25 cellular contexts compared by ENCODE assay signal in the genomic region with DNA sequence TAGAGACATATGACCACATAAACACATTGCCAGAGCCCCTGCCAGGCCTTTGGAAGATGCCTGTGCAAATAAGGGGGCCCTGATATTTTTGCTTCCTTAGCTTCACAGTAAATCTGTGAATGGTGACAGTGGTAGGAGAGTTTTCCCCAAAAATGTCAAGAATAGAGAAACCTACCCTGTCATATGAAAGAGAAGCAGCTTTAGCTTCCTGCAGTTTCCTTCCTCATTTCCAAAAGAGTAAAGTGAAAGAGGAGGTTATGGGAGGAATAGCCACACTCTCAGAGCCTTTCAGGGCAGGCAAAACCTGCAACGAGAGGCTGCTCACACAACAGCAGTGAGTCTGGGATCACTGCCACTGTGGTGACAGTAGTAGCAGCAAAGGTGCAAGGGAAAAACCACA. TPM values are rescaled to one million over a fixed set of nuclear protein-coding genes. Genes with fewer than 3 reads are reported as not detected.
"Had no signal": no experiment of that assay in that cellular context is flagged by ENCODE, and none has a peak within 500 bp of the region (broad histone marks: within the 10 kb centered on the region; RNA-seq: fewer than 3 reads in every experiment).

No MANE protein-coding gene starts in this region.

- FAIRE-seq: astrocyte, TTC549 had no signal

- H3K9me3 ChIP-seq: SJSA1 had no signal

- H3K4me3 ChIP-seq: MG63, PC-9, SJSA1 had no signal

- DNase-seq: activated CD4-positive, alpha-beta memory T cell treated with anti-CD3 and anti-CD28 coated beads for 36 hours; activated CD4-positive, alpha-beta T cell treated with anti-CD3 and anti-CD28 coated beads, Interleukin-2, amount 10 ng/mL, durations not matched to agents 7 days and 5 days; activated CD4-positive, CD25-positive, alpha-beta regulatory T cell; activated CD8-positive, alpha-beta memory T cell treated with anti-CD3 and anti-CD28 coated beads for 24 hours; activated effector memory CD4-positive, alpha-beta T cell treated with anti-CD3 and anti-CD28 coated beads, Interleukin-2, amount 50 U/mL, for 16 hours; activated naive CD4-positive, alpha-beta T cell treated with Interleukin-2 at 50 U/mL for 16 hours; activated T-cell treated with anti-CD3 and anti-CD28 coated beads, Interleukin-2, amount 50 U/mL, for 4 hours; amygdala; MG63; NCI-H1092 treated with DMSO at 0.1 percent for 48 hours; NCI-H1417 treated with DMSO at 0.1 percent for 48 hours; NCI-H1694 treated with DMSO at 0.1 percent for 48 hours; NCI-H2029 treated with DMSO at 0.1 percent for 48 hours; NCI-H345; NCI-H510A; NCI-H526 treated with DMSO at 0.1 percent for 48 hours; NCI-H82; PC-9; T-helper 9 cell had no signal

- H3K36me3 ChIP-seq: MG63, SJSA1 had no signal

- H3K4me1 ChIP-seq: SJSA1 had no signal

- H3K4me2 ChIP-seq: KMS-11, PC-9 had no signal

- H3K27ac ChIP-seq: KMS-11, PC-9, SJSA1, VCaP had no signal

- H3K9ac ChIP-seq: KMS-11 had no signal

- H3K27me3 ChIP-seq: MG63, SJSA1 had no signal

RNA-seq across cellular contexts. Expression of a gene that starts 45.7 kb away (rescaled TPM):
- polyA plus RNA-seq: IgD-negative memory B cell had no signal
